Comparison of ENCODE assay signal across 14 cellular contexts in the genomic region with DNA sequence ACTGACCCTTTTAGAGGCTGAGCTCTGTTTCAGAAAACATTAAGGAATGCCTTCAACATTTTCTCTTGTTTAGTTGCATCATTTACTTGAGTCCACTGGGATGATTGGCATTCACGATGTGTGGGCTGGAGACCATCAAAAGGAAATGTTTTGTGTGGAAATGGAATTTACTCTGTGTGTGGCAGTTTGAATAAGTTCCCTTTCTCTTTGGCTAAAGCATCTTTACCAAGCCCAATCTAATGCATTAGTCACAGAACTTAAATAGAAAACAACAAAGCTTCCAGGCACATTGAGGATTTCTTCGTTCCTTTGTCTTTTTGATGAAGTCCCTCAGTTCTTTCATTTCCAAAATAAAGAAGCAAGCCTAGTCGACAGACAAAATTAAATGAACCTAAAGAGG.
DNase-seq lines count a peak whose midpoint lies in the region; ATAC-seq and TF ChIP-seq lines count a peak whose summit lies in the region.
"Had no signal": no experiment of that assay in that cellular context is flagged by ENCODE, and none has a peak within 500 bp of the region (broad histone marks: within the 10 kb centered on the region; RNA-seq: fewer than 3 reads in every experiment).

No MANE protein-coding gene starts in this region.

- TF ChIP-seq POLR2A in suprapubic skin (IDR thresholded peaks at IDR 0.05) = no peak

- no peaks in the 10 kb centered on the region for H3K27me3 ChIP-seq in suprapubic skin
- H3K27me3 ChIP-seq: sigmoid colon, tibial nerve had no signal

- 25% methylated on average over 3 of the region's 3 CpGs for WGBS in suprapubic skin

- H3K4me3 ChIP-seq in cardiac fibroblast (replicated peaks in 1 of 2; ENCODE audit: low read depth in 2 of 2, low read length in 2 of 2) (no peak overlapping the region), suprapubic skin (no peak overlapping the region)
- H3K4me3 ChIP-seq: sigmoid colon, tibial nerve had no signal

- DNase-seq in HCEC 1CT (peak; percentile 27), cardiac fibroblast (ENCODE audit: low read depth in 2 of 2) (peak; percentile 85 to 93), iPS DF 19.7 (ENCODE audit: low read depth, low spot score) (peak; percentile 28), suprapubic skin (ENCODE audit: low spot score in 2 of 2) (no peak), GDM1 (lab: John Stamatoyannopoulos, UW) (no peak), cerebellar nuclear complex (lab: John Stamatoyannopoulos, UW) (no peak), NCI-H1436 (lab: John Stamatoyannopoulos, UW) (no peak)
- DNase-seq: activated CD4-positive, alpha-beta memory T cell treated with anti-CD3 and anti-CD28 coated beads for 36 hours; activated gamma-delta T cell treated with Interleukin-2 at 50 U/mL for 16 hours; DMS79; sigmoid colon; T-helper 17 cell had no signal

- H3K27ac ChIP-seq in suprapubic skin = peak overlapping the region; percentile 35
- H3K27ac ChIP-seq: sigmoid colon had no signal

- H3K9me3 ChIP-seq in suprapubic skin = no peaks in the 10 kb centered on the region
- H3K9me3 ChIP-seq: sigmoid colon had no signal

- TF ChIP-seq CTCF in cardiac fibroblast (IDR thresholded peaks at IDR 0.05; ENCODE audit: low read depth, low read length) (no peak), suprapubic skin (IDR thresholded peaks at IDR 0.05) (no peak)

- peaks cover 4% of the 10 kb centered on the region for H3K4me1 ChIP-seq in suprapubic skin

- no peaks in the 10 kb centered on the region for H3K36me3 ChIP-seq in suprapubic skin
- H3K36me3 ChIP-seq: sigmoid colon, tibial nerve had no signal

- TF ChIP-seq EP300 in suprapubic skin (IDR thresholded peaks at IDR 0.05) = no peak

- ATAC-seq in GM21526 (IDR thresholded peaks at IDR 0.05; ENCODE audit: low FRiP score, unreplicated experiment) = no peak
- ATAC-seq: T-helper 17 cell had no signal

Comparison
In these comparisons a context has a peak if more than half of its experiments do, and no peak if none do; other contexts are left out.
1. DNase-seq: peak in HCEC 1CT (single experiment), cardiac fibroblast (2 of 2) and iPS DF 19.7 (single experiment); none in suprapubic skin (0 of 2), GDM1 (single experiment), cerebellar nuclear complex (0 of 2) and NCI-H1436 (single experiment).